In genomic region chr19:44847144-44848035, GRCh38 we compare ENCODE assay signal across 1 cellular context.
TF ChIP-seq lines count a peak whose summit lies in the region.

No MANE protein-coding gene starts in this region.

TF ChIP-seq in HepG2, 621 proteins besides CTCF, POLR2A, EP300 and RAD21 (continued from another document):
- TF ChIP-seq PAXIP1 (CRISPR knock-in tag; conservative IDR thresholded peaks at IDR 0.05) (0 out of 2 replicates have a peak, but pooled peaks have one; percentile 11), ATF5 (CRISPR knock-in tag; IDR thresholded peaks at IDR 0.05; ENCODE audit: low read depth) (no peak), ZNF143 (CRISPR knock-in tag; IDR thresholded peaks at IDR 0.05) (no peak), THAP9 (CRISPR knock-in tag; IDR thresholded peaks at IDR 0.05; ENCODE audit: borderline replicate concordance) (no peak), HBP1 (CRISPR knock-in tag; IDR thresholded peaks at IDR 0.05; ENCODE audit: low read depth) (no peak), ZNF280D (CRISPR knock-in tag; IDR thresholded peaks at IDR 0.05) (no peak), ZNF205 (CRISPR knock-in tag; IDR thresholded peaks at IDR 0.05) (no peak), NFYB (CRISPR knock-in tag; IDR thresholded peaks at IDR 0.05) (0 out of 2 replicates have a peak, but pooled peaks have one; percentile 21), ATF7 (IDR thresholded peaks at IDR 0.05) (no peak), ATF7 (CRISPR knock-in tag; IDR thresholded peaks at IDR 0.05) (no peak), TGIF2 (CRISPR knock-in tag; IDR thresholded peaks at IDR 0.05) (0 out of 2 replicates have a peak, but pooled peaks have one; percentile 26), FUBP1 (CRISPR knock-in tag; IDR thresholded peaks at IDR 0.05; ENCODE audit: borderline replicate concordance) (no peak), NBN (conservative IDR thresholded peaks at IDR 0.05) (no peak), ZBTB4 (CRISPR knock-in tag; IDR thresholded peaks at IDR 0.05; ENCODE audit: borderline replicate concordance) (no peak), DNMT1 (CRISPR knock-in tag; IDR thresholded peaks at IDR 0.05) (no peak), GATAD1 (CRISPR knock-in tag; IDR thresholded peaks at IDR 0.05) (peak; percentile 18; the same call in 1 of the 2 replicates), HDAC1 (CRISPR knock-in tag; IDR thresholded peaks at IDR 0.05) (peak; percentile 49), GABPB1 (CRISPR knock-in tag; IDR thresholded peaks at IDR 0.05) (peak; percentile 84), ZBTB7A (CRISPR knock-in tag; IDR thresholded peaks at IDR 0.05) (peak; percentile 36; the same call in 1 of the 2 replicates), ZBTB44 (CRISPR knock-in tag; IDR thresholded peaks at IDR 0.05) (no peak), SRY (CRISPR knock-in tag; IDR thresholded peaks at IDR 0.05) (0 out of 2 replicates have a peak, but pooled peaks have one; percentile 3), PRDM15 (CRISPR knock-in tag; IDR thresholded peaks at IDR 0.05) (peak; percentile 65), KMT2A (CRISPR knock-in tag; IDR thresholded peaks at IDR 0.05) (0 out of 2 replicates have a peak, but pooled peaks have one; percentile 26), DMTF1 (CRISPR knock-in tag; IDR thresholded peaks at IDR 0.05) (no peak), ZNF207 (IDR thresholded peaks at IDR 0.05; ENCODE audit: borderline replicate concordance) (no peak), SATB2 (CRISPR knock-in tag; IDR thresholded peaks at IDR 0.05) (no peak)
TF ChIP-seq in HepG2: peak in this region for 64.
